1 cellular context compared by ENCODE assay signal in genomic region chr20:47365023-47365764, GRCh38.
TF ChIP-seq lines count a peak whose summit lies in the region.

No MANE protein-coding gene starts in this region.

TF ChIP-seq in K562, 482 proteins besides CTCF, POLR2A, EP300 and RAD21 (continued from another document and continues in another):
- TF ChIP-seq TAL1 (IDR thresholded peaks at IDR 0.05) (peak; percentile 84), RHOXF2B (CRISPR knock-in tag; conservative IDR thresholded peaks at IDR 0.05) (no peak), GATAD2A (IDR thresholded peaks at IDR 0.05) (no peak), NFE2L1 (tag; IDR thresholded peaks at IDR 0.05; ENCODE audit: borderline replicate concordance, low read depth) (no peak), RBM39 (optimal IDR thresholded peaks at IDR 0.05; ENCODE audit: low read depth, low read length) (no peak), ZMIZ1 (IDR thresholded peaks at IDR 0.05; ENCODE audit: low read depth in 2 of 2, low read length in 2 of 2) (peak in 1 of 2 experiments; percentile 67; a peak in 2 of 4 replicates), CTCFL (IDR thresholded peaks at IDR 0.05; ENCODE audit: borderline replicate concordance, insufficient read depth, low read depth, low read length, poor library complexity, severe bottlenecking) (no peak), REST (CRISPR knock-in tag; IDR thresholded peaks at IDR 0.05; ENCODE audit: low read depth) (0 out of 2 replicates have a peak, but pooled peaks have one; percentile 37), ATF2 (CRISPR knock-in tag; IDR thresholded peaks at IDR 0.05) (no peak), ZBTB1 (CRISPR knock-in tag; IDR thresholded peaks at IDR 0.05; ENCODE audit: borderline replicate concordance, low read depth) (no peak), LCOR (CRISPR knock-in tag; IDR thresholded peaks at IDR 0.05) (peak; percentile 68; the same call in 1 of the 2 replicates), E2F1 (CRISPR knock-in tag; IDR thresholded peaks at IDR 0.05) (no peak), HMGXB4 (CRISPR knock-in tag; IDR thresholded peaks at IDR 0.05) (no peak), U2AF2 (optimal IDR thresholded peaks at IDR 0.05; ENCODE audit: low read depth, low read length) (no peak), PURB (CRISPR knock-in tag; IDR thresholded peaks at IDR 0.05; ENCODE audit: low read depth) (no peak), IRF2 (CRISPR knock-in tag; IDR thresholded peaks at IDR 0.05) (no peak), ZBTB2 (IDR thresholded peaks at IDR 0.05) (peak; percentile 86), RBM14 (IDR thresholded peaks at IDR 0.05; ENCODE audit: borderline replicate concordance, insufficient read depth, low read depth, low read length) (no peak), GABPB2 (CRISPR knock-in tag; conservative IDR thresholded peaks at IDR 0.05) (no peak), RFX1 (IDR thresholded peaks at IDR 0.05) (no peak), POLR2G (IDR thresholded peaks at IDR 0.05; ENCODE audit: low read depth, low read length) (0 out of 2 replicates have a peak, but pooled peaks have one; percentile 7), MCM7 (IDR thresholded peaks at IDR 0.05) (no peak), KHSRP (IDR thresholded peaks at IDR 0.05) (no peak), ZSCAN32 (CRISPR knock-in tag; IDR thresholded peaks at IDR 0.05) (no peak), HLTF (IDR thresholded peaks at IDR 0.05) (no peak), ZNF232 (CRISPR knock-in tag; IDR thresholded peaks at IDR 0.05) (no peak), ETS1 (conservative IDR thresholded peaks at IDR 0.05; ENCODE audit: control insufficient read depth, low read depth, low read length) (no peak), ESRRA (IDR thresholded peaks at IDR 0.05; ENCODE audit: borderline replicate concordance, low read depth) (peak; percentile 78; the same call in 1 of the 2 replicates), MTA2 (IDR thresholded peaks at IDR 0.05; ENCODE audit: low read depth) (peak; percentile 72), PHB2 (IDR thresholded peaks at IDR 0.05; ENCODE audit: low read depth) (peak; percentile 75; the same call in 1 of the 2 replicates), CUX1 (CRISPR knock-in tag; IDR thresholded peaks at IDR 0.05) (no peak; the same call in 1 of the 2 replicates), TEAD1 (CRISPR knock-in tag; IDR thresholded peaks at IDR 0.05) (0 out of 4 replicates have a peak, but pooled peaks of 1 of the 2 experiments have one; percentile 27), GABPA (tag; conservative IDR thresholded peaks at IDR 0.05; ENCODE audit: low read depth) (peak; percentile 63), BCOR (IDR thresholded peaks at IDR 0.05) (peak; percentile 85; the same call in 1 of the 2 replicates), SRF (CRISPR knock-in tag; IDR thresholded peaks at IDR 0.05) (0 out of 4 replicates have a peak, but pooled peaks of 1 of the 2 experiments have one; percentile 12), TSC22D4 (tag; IDR thresholded peaks at IDR 0.05) (no peak), ELF2 (CRISPR knock-in tag; IDR thresholded peaks at IDR 0.05) (0 out of 2 replicates have a peak, but pooled peaks have one; percentile 34), GTF2A2 (tag; IDR thresholded peaks at IDR 0.05) (no peak)
